1 cellular context compared by ENCODE assay signal in genomic region chr6:33142501-33142900, GRCh38.
TF ChIP-seq lines count a peak whose summit lies in the region.

No MANE protein-coding gene starts in this region.

TF ChIP-seq in K562, 482 proteins besides CTCF, POLR2A, EP300 and RAD21:
- no peak for TF ChIP-seq KLF13 (tag; IDR thresholded peaks at IDR 0.05; ENCODE audit: borderline replicate concordance, low read depth)
- TF ChIP-seq CREM (IDR thresholded peaks at IDR 0.05; ENCODE audit: low read depth) = no peak
- TF ChIP-seq ZNF217 (CRISPR knock-in tag; IDR thresholded peaks at IDR 0.05) = no peak
- peak; percentile 32 for TF ChIP-seq TFE3 (CRISPR knock-in tag; IDR thresholded peaks at IDR 0.05)
- TF ChIP-seq PBX2 (CRISPR knock-in tag; IDR thresholded peaks at IDR 0.05; ENCODE audit: low read depth) = no peak
- TF ChIP-seq PBX2 (tag; conservative IDR thresholded peaks at IDR 0.05; ENCODE audit: low read depth) = no peak
- no peak for TF ChIP-seq MED1 (CRISPR knock-in tag; IDR thresholded peaks at IDR 0.05; ENCODE audit: borderline replicate concordance)
- no peak for TF ChIP-seq RBM25 (IDR thresholded peaks at IDR 0.05; ENCODE audit: low read depth, low read length, severe bottlenecking)
- TF ChIP-seq TAL1 (IDR thresholded peaks at IDR 0.05) = no peak
